Comparison of ENCODE assay signal across 8 cellular contexts in the genomic region with DNA sequence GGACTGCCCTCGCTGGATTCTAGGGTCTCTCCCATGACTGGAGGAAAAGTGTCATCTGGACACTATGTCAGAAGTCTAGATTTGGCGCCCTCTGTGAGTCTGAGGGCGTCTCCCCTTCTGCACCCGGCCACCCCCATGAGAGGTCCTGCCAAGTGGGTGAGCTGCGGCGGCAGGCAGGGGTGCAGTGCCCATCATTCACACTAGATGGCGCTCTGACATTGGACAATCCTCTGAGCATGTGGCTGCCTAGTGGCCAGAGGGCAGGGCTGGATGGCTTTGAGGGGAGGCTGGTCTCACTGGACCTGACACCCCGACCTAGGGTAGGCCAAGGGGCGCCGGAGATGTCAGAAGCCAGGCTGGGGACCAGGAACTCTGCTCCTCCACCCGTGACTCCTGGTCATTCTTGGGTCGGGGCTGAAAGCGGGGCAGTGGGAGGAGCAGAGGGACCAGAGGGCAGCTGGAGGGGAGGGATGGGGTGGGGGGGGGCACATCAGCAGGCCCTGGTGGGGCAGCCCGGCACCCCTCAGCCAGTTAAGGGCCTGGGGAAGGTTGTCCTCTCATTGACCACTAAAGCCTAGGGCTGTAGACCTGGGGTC. TPM values are rescaled to one million over a fixed set of nuclear protein-coding genes. Genes with fewer than 3 reads are reported as not detected.
DNase-seq lines count a peak whose midpoint lies in the region; ATAC-seq and TF ChIP-seq lines count a peak whose summit lies in the region.

No MANE protein-coding gene starts in this region.

- peak; percentile 24 for DNase-seq in DMS53 treated with DMSO at 0.1 percent for 48 hours (lab: John Stamatoyannopoulos, UW; ENCODE audit: unreplicated experiment)
- DNase-seq in Peyer's patch, result peak; percentile 65 to 90 (median 84)
- peak; percentile 89 for DNase-seq in activated T-cell treated with anti-CD3 and anti-CD28 coated beads, Interleukin-2, amount 50 U/mL, for 48 hours
- DNase-seq in fibroblast of the aortic adventitia (ENCODE audit: low read depth), result peak; percentile 67
- peak; percentile 39 for DNase-seq in stromal cell of bone marrow (ENCODE audit: low read depth)

- ATAC-seq in GM18907 (IDR thresholded peaks at IDR 0.05; ENCODE audit: unreplicated experiment), result no peak

- H3K4me1 ChIP-seq in KMS-11 (ENCODE audit: low read depth, poor library complexity, severe bottlenecking) (no peaks in the 10 kb centered on the region), Peyer's patch (peaks cover 0 to 3% (median 0%) of the 10 kb centered on the region in 4 donors), neutrophil (ENCODE audit: control insufficient read depth in 1 of 2, insufficient read depth in 1 of 2, low read depth in 1 of 2, low read length in 1 of 2) (peaks cover 0 to 9% of the 10 kb centered on the region in 2 experiments)

- H3K4me3 ChIP-seq in KMS-11 (IDR thresholded peaks at IDR 0.05; ENCODE audit: insufficient read depth, low read depth, low read length) (no peak overlapping the region), Peyer's patch (no peak overlapping the region), fibroblast of the aortic adventitia (ENCODE audit: low read depth, low read length) (no peak overlapping the region), neutrophil (ENCODE audit: low read depth in 1 of 2, low read length in 1 of 2) (no peak overlapping the region)

- no peaks in the 10 kb centered on the region for H3K79me2 ChIP-seq in KMS-11 (ENCODE audit: insufficient read depth, low read depth)

- TF ChIP-seq POLR2A in Peyer's patch (IDR thresholded peaks at IDR 0.05), result no peak

- H3K27me3 ChIP-seq in KMS-11 (ENCODE audit: insufficient read depth, low read depth) (no peaks in the 10 kb centered on the region), Peyer's patch (no peaks in the 10 kb centered on the region), neutrophil (peaks cover 21% of the 10 kb centered on the region)

- no peaks in the 10 kb centered on the region for H3K9me3 ChIP-seq in Peyer's patch
- no peaks in the 10 kb centered on the region for H3K9me3 ChIP-seq in neutrophil

- no peak overlapping the region for H3K9ac ChIP-seq in KMS-11

- no peaks in the 10 kb centered on the region for H4K20me1 ChIP-seq in KMS-11 (ENCODE audit: insufficient read depth)

- H2AFZ ChIP-seq in KMS-11 (ENCODE audit: low read depth), result no peak overlapping the region

- peak; percentile 97 for TF ChIP-seq CTCF in KMS-11 (conservative IDR thresholded peaks at IDR 0.05; ENCODE audit: low read depth, low read length)
- TF ChIP-seq CTCF in Peyer's patch (IDR thresholded peaks at IDR 0.05), result peak; percentile 89 to 99 (median 98)
- peak; percentile 98 for TF ChIP-seq CTCF in fibroblast of the aortic adventitia (IDR thresholded peaks at IDR 0.05; ENCODE audit: insufficient read depth, low read length)
- peak; percentile 94 for TF ChIP-seq CTCF in neutrophil (IDR thresholded peaks at IDR 0.05)

- H3K27ac ChIP-seq in KMS-11 (no peak overlapping the region), Peyer's patch (no peak overlapping the region), neutrophil (no peak overlapping the region)

- H3K36me3 ChIP-seq in KMS-11 (ENCODE audit: insufficient read depth) (no peaks in the 10 kb centered on the region), Peyer's patch (no peaks in the 10 kb centered on the region), neutrophil (no peaks in the 10 kb centered on the region)

- no peak overlapping the region for H3K4me2 ChIP-seq in KMS-11

RNA-seq across cellular contexts. Expression of gene MRM1, which starts 28.0 kb away (rescaled TPM):
- total RNA-seq in Peyer's patch (10 to 100 TPM in 3 of 4 donors, 1 to 10 TPM in 1; 6.6 to 18.8 (median 13.9) TPM), fibroblast of the aortic adventitia (ENCODE audit: low replicate concordance) (2.3 and 4.3 TPM in 2 replicates)

RNA-seq across cellular contexts. Expression of gene DHRS11, which starts 37.7 kb away (rescaled TPM):
- 100 to 1,000 TPM in 3 of 4 donors, 10 to 100 TPM in 1; 63.5 to 436 (median 424) TPM for total RNA-seq in Peyer's patch
- 1.1 and 4.1 TPM in 2 replicates for total RNA-seq in fibroblast of the aortic adventitia (ENCODE audit: low replicate concordance)

Comparison
In these comparisons a context has a peak if more than half of its experiments do, and no peak if none do; other contexts are left out.
1. DNase-seq: peak in every context shown above with its lines; median percentile 89 in activated T-cell treated with anti-CD3 and anti-CD28 coated beads, Interleukin-2, amount 50 U/mL, for 48 hours; 84 in Peyer's patch; 67 in fibroblast of the aortic adventitia; 39 in stromal cell of bone marrow; 24 in DMS53 treated with DMSO at 0.1 percent for 48 hours.
2. RNA of gene DHRS11, which starts 37.7 kb away (total RNA-seq): 63.5 to 436 TPM in Peyer's patch; 1.1 to 4.1 TPM in fibroblast of the aortic adventitia; every median in the first group is over 10 times any median in the second.
3. Peak in every context shown above with its lines, with median percentiles within 50 percentile points of each other: CTCF ChIP-seq.